ENCODE assay signal across 12 cellular contexts in genomic region chr3:191269289-191270085, GRCh38. TPM values are rescaled to one million over a fixed set of nuclear protein-coding genes. Genes with fewer than 3 reads are reported as not detected.
DNase-seq lines count a peak whose midpoint lies in the region; ATAC-seq and TF ChIP-seq lines count a peak whose summit lies in the region.
"Had no signal": no experiment of that assay in that cellular context is flagged by ENCODE, and none has a peak within 500 bp of the region (broad histone marks: within the 10 kb centered on the region; RNA-seq: fewer than 3 reads in every experiment).

No MANE protein-coding gene starts in this region.

- no peaks in the 10 kb centered on the region for H3K9me3 ChIP-seq in ovary
- H3K9me3 ChIP-seq: upper lobe of right lung had no signal

- peak; percentile 55 for DNase-seq in astrocyte of the hippocampus (ENCODE audit: low read depth, low spot score)
- DNase-seq in ovary = no peak
- DNase-seq in NCI-H510A treated with DMSO at 0.1 percent for 48 hours (lab: John Stamatoyannopoulos, UW) = no peak
- no peak for DNase-seq in NCI-H1930 (lab: John Stamatoyannopoulos, UW)
- DNase-seq in GM19238 (ENCODE audit: insufficient read length, low spot score) = no peak
- DNase-seq: endodermal cell, NCI-H1092 treated with DMSO at 0.1 percent for 48 hours, RPMI8226, upper lobe of right lung had no signal

- no peak for TF ChIP-seq POLR2A in ovary (IDR thresholded peaks at IDR 0.05)

- no peak for TF ChIP-seq CTCF in ovary (IDR thresholded peaks at IDR 0.05)

- H3K36me3 ChIP-seq in ovary = no peaks in the 10 kb centered on the region
- H3K36me3 ChIP-seq: upper lobe of right lung had no signal

- no peak for TF ChIP-seq EP300 in ovary (IDR thresholded peaks at IDR 0.05)

- H3K4me1 ChIP-seq in ovary (ENCODE audit: insufficient read depth) = no peaks in the 10 kb centered on the region
- H3K4me1 ChIP-seq: upper lobe of right lung had no signal

- no peak overlapping the region for H3K27ac ChIP-seq in ovary
- H3K27ac ChIP-seq: upper lobe of right lung had no signal

- intact Hi-C loops in ovary (cut with DNase I) = no loop called here

- H3K27me3 ChIP-seq in ovary = no peaks in the 10 kb centered on the region
- H3K27me3 ChIP-seq: upper lobe of right lung had no signal

- peak; percentile 71 for ATAC-seq in GM18520 (IDR thresholded peaks at IDR 0.05; ENCODE audit: unreplicated experiment)
- ATAC-seq in GM21529 (IDR thresholded peaks at IDR 0.05; ENCODE audit: unreplicated experiment) = peak; percentile 70
- peak; percentile 63 for ATAC-seq in HG03139 (IDR thresholded peaks at IDR 0.05; ENCODE audit: unreplicated experiment)
- ATAC-seq: upper lobe of right lung had no signal

- 73 to 90% (median 80%) methylated on average over 5 of the region's 5 CpGs for WGBS in ovary, 3 donors

- no peak overlapping the region for H3K4me3 ChIP-seq in ovary
- H3K4me3 ChIP-seq: upper lobe of right lung had no signal

RNA-seq across cellular contexts. Expression of gene CCDC50, which starts 59.7 kb away (rescaled TPM):
- total RNA-seq in ovary = 10 to 100 TPM; 70.1 to 85.9 (median 78.0) TPM
- polyA plus RNA-seq in ovary = 10 to 100 TPM; 39.6 to 74.1 TPM
